ENCODE assay signal across 3 cellular contexts in the genomic region with DNA sequence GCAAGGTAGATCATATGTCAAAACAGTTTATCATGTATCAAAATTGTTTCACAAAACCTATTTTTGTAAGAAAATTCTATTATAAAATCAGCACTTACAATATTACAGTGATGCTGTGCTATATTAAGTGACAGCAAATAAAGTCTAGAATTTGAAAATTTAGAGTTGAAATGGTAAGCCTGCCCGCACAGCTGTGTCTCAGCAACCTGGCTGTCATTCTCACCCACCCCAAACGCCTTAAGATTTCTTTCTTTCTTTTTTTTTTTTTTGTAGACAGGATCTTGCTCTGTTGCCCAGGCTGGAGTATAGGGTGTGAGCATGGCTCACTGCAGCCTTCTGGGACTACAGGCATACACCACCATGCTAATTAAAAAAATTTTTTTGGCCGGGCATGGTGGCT.
"Had no signal": no experiment of that assay in that cellular context is flagged by ENCODE, and none has a peak within 500 bp of the region (broad histone marks: within the 10 kb centered on the region; RNA-seq: fewer than 3 reads in every experiment).

No MANE protein-coding gene starts in this region.

- DNase-seq: GDM1, GF-D8 had no signal

- H3K4me3 ChIP-seq: GM12878 had no signal
